ENCODE assay signal across 8 cellular contexts in genomic region chr19:29606420-29606747, GRCh38.
DNase-seq lines count a peak whose midpoint lies in the region; ATAC-seq and TF ChIP-seq lines count a peak whose summit lies in the region.

No MANE protein-coding gene starts in this region.

- DNase-seq in choroid plexus epithelial cell (ENCODE audit: low read depth) (no peak), GM10248 (ENCODE audit: extremely low spot score) (no peak), OCI-M1 (lab: John Stamatoyannopoulos, UW) (no peak), NCI-H2107 treated with DMSO at 0.1 percent for 48 hours (lab: John Stamatoyannopoulos, UW; ENCODE audit: unreplicated experiment) (no peak)

- POLR2A ChIA-PET in GM10248 (lab: Yijun Ruan, JAX) = interaction anchor here (0.6 to 1.4 kb wide), 5 partner anchors 23 to 109 kb away, joined by 3 to 5 read pairs (median 3); partner anchors contain the start of genes C19orf12 and PLEKHF1

- H3K9me3 ChIP-seq in HUES48 (ENCODE audit: control insufficient read depth, insufficient read depth, low read length) (no peaks in the 10 kb centered on the region), mucosa of rectum (ENCODE audit: control insufficient read depth in 2 of 2, low read length in 2 of 2) (no peaks in the 10 kb centered on the region)

- no peak overlapping the region for H3K27ac ChIP-seq in HUES48 (ENCODE audit: low read depth, low read length)
- peak overlapping the region; percentile 93 to 98 for H3K27ac ChIP-seq in mucosa of rectum (ENCODE audit: low read depth in 2 of 2, low read length in 2 of 2)

- no peak for TF ChIP-seq CTCF in choroid plexus epithelial cell (conservative IDR thresholded peaks at IDR 0.05; ENCODE audit: low read depth, low read length)
- no peak for TF ChIP-seq CTCF in GM10248 (IDR thresholded peaks at IDR 0.05; ENCODE audit: control extremely low read depth, extremely low read depth, low read depth, missing control alignments)

- H3K36me3 ChIP-seq in HUES48 (ENCODE audit: control insufficient read depth, insufficient read depth, low read length) (peaks cover 9% of the 10 kb centered on the region; the same call in 1 of the 2 replicates), mucosa of rectum (ENCODE audit: control insufficient read depth in 2 of 2, insufficient read depth in 2 of 2, low read length in 2 of 2) (peaks cover 13 to 18% of the 10 kb centered on the region in 2 donors)

- H3K4me1 ChIP-seq in HUES48 (ENCODE audit: control insufficient read depth, insufficient read depth, low read length) = no peaks in the 10 kb centered on the region
- peaks cover 6 to 10% of the 10 kb centered on the region in 2 donors for H3K4me1 ChIP-seq in mucosa of rectum (ENCODE audit: control insufficient read depth in 2 of 2, insufficient read depth in 2 of 2, low read length in 2 of 2)

- H3K27me3 ChIP-seq in HUES48 (ENCODE audit: control insufficient read depth, insufficient read depth, low read length) (no peaks in the 10 kb centered on the region), mucosa of rectum (ENCODE audit: control insufficient read depth in 2 of 2, insufficient read depth in 2 of 2, low read length in 2 of 2) (no peaks in the 10 kb centered on the region)

- H3K4me3 ChIP-seq in HUES48 (ENCODE audit: low read depth, low read length) (peak overlapping the region; percentile 100), choroid plexus epithelial cell (ENCODE audit: low read depth, low read length) (peak overlapping the region; percentile 79), mucosa of rectum (ENCODE audit: low read length in 2 of 2) (peak overlapping the region; percentile 97 to 100)

- H3K9ac ChIP-seq in HUES48 (ENCODE audit: low read depth, low read length) (peak overlapping the region; percentile 99; the same call in 1 of the 2 replicates), mucosa of rectum (ENCODE audit: low read depth in 1 of 2, low read length in 2 of 2) (peak overlapping the region; percentile 98 to 100)

- ATAC-seq in GM19328 (IDR thresholded peaks at IDR 0.05; ENCODE audit: unreplicated experiment) (peak; percentile 22), GM21723 (IDR thresholded peaks at IDR 0.05; ENCODE audit: unreplicated experiment) (no peak)

- CTCF ChIA-PET in GM10248 (lab: Yijun Ruan, JAX) = interaction anchor here (1.2 to 10.3 kb wide), 10 partner anchors 15 to 121 kb away, joined by 3 to 115 read pairs (median 5); partner anchors contain the start of genes C19orf12 and PLEKHF1
